1 cellular context compared by ENCODE assay signal in genomic region chr17:62652251-62653001, GRCh38.
TF ChIP-seq lines count a peak whose summit lies in the region.

No MANE protein-coding gene starts in this region.

TF ChIP-seq in SK-N-SH, 30 proteins besides CTCF, POLR2A, EP300 and RAD21 (continued from another document):
- TF ChIP-seq PBX3 (IDR thresholded peaks at IDR 0.05), result peak; percentile 48; the same call in 1 of the 2 replicates
- TF ChIP-seq, protein P1, sequence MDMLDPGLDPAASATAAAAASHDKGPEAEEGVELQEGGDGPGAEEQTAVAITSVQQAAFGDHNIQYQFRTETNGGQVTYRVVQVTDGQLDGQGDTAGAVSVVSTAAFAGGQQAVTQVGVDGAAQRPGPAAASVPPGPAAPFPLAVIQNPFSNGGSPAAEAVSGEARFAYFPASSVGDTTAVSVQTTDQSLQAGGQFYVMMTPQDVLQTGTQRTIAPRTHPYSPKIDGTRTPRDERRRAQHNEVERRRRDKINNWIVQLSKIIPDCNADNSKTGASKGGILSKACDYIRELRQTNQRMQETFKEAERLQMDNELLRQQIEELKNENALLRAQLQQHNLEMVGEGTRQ (IDR thresholded peaks at IDR 0.05; ENCODE audit: borderline replicate concordance, low read depth, low read length), result no peak
- no peak; the same call in 1 of the 2 replicates for TF ChIP-seq JUND (IDR thresholded peaks at IDR 0.05)
- no peak for TF ChIP-seq FOSL2 (IDR thresholded peaks at IDR 0.05; ENCODE audit: borderline replicate concordance, low read depth)
- no peak for TF ChIP-seq REST (IDR thresholded peaks at IDR 0.05; ENCODE audit: low read depth, low read length)
- peak; percentile 99 for TF ChIP-seq NFIC (IDR thresholded peaks at IDR 0.05; ENCODE audit: borderline replicate concordance)
- TF ChIP-seq EZH2phosphoT487 (IDR thresholded peaks at IDR 0.05; ENCODE audit: borderline replicate concordance, low read depth), result no peak
- TF ChIP-seq, protein P2, sequence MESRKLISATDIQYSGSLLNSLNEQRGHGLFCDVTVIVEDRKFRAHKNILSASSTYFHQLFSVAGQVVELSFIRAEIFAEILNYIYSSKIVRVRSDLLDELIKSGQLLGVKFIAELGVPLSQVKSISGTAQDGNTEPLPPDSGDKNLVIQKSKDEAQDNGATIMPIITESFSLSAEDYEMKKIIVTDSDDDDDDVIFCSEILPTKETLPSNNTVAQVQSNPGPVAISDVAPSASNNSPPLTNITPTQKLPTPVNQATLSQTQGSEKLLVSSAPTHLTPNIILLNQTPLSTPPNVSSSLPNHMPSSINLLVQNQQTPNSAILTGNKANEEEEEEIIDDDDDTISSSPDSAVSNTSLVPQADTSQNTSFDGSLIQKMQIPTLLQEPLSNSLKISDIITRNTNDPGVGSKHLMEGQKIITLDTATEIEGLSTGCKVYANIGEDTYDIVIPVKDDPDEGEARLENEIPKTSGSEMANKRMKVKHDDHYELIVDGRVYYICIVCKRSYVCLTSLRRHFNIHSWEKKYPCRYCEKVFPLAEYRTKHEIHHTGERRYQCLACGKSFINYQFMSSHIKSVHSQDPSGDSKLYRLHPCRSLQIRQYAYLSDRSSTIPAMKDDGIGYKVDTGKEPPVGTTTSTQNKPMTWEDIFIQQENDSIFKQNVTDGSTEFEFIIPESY (IDR thresholded peaks at IDR 0.05; ENCODE audit: borderline replicate concordance, low read depth), result no peak
- TF ChIP-seq RXRA (IDR thresholded peaks at IDR 0.05; ENCODE audit: borderline replicate concordance, low read depth), result peak; percentile 88; the same call in 1 of the 2 replicates
